In the genomic region with DNA sequence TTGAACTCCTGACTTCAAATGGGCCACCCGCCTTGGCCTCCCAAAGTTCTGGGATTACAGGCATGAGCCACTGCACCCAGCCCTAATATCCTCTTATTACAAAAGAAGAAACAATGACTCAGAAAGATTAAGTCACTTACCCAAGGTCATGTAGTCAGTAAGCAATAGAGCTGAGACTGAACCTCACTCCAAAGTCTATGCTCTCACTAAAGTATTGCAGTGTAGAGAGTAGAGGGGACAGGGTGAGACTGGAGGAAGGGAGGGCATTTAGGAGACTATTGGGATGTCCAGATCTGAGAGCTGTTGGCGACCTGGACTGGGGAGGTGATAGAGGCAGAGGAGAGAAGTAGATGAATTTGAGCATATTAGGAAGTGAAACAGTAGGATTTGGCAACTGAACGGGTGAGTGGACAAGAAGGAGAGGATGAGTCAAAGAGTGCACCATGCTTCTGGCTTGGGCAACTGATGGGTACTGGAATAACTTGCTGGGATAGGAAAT, we compare ENCODE assay signal across 9 cellular contexts. TPM values are rescaled to one million over a fixed set of nuclear protein-coding genes. Genes with fewer than 3 reads are reported as not detected.
DNase-seq lines count a peak whose midpoint lies in the region; ATAC-seq and TF ChIP-seq lines count a peak whose summit lies in the region.
"Had no signal": no experiment of that assay in that cellular context is flagged by ENCODE, and none has a peak within 500 bp of the region (broad histone marks: within the 10 kb centered on the region; RNA-seq: fewer than 3 reads in every experiment).

No MANE protein-coding gene starts in this region.

- peaks cover 59% of the 10 kb centered on the region for H3K36me3 Mint-ChIP-seq in activated CD4-positive, alpha-beta T cell treated with anti-CD3 and anti-CD28 coated beads, Interleukin-2, amount 10 ng/mL, durations not matched to agents 7 days and 5 days (ENCODE audit: low read depth)
- H3K36me3 Mint-ChIP-seq in stimulated activated memory B cell treated with anti-CD40 and anti-IgM and Interleukin-4, amounts not matched to agents 10 μg/mL and 1 μg/mL and 100 μg/mL, for 72 hours = peaks cover 5% of the 10 kb centered on the region

- H3K9me3 Mint-ChIP-seq in activated CD4-positive, alpha-beta T cell treated with anti-CD3 and anti-CD28 coated beads, Interleukin-2, amount 10 ng/mL, durations not matched to agents 7 days and 5 days = peaks cover 11% of the 10 kb centered on the region
- no peaks in the 10 kb centered on the region for H3K9me3 Mint-ChIP-seq in stimulated activated memory B cell treated with anti-CD40 and anti-IgM and Interleukin-4, amounts not matched to agents 10 μg/mL and 1 μg/mL and 100 μg/mL, for 72 hours

- H3K9me3 ChIP-seq in RWPE2 (ENCODE audit: severe bottlenecking) = no peaks in the 10 kb centered on the region

- CTCF ChIA-PET in activated CD4-positive, alpha-beta T cell treated with anti-CD3 and anti-CD28 coated beads, Interleukin-2, amount 10 ng/mL, durations not matched to agents 7 days and 5 days (lab: Charles Lee) = interaction anchor here (0.6 kb wide), 1 partner anchor 172 kb away, joined by 3 read pairs; no protein-coding TSS in a partner anchor

- H3K4me3 Mint-ChIP-seq in activated CD4-positive, alpha-beta T cell treated with anti-CD3 and anti-CD28 coated beads, Interleukin-2, amount 10 ng/mL, durations not matched to agents 7 days and 5 days = no peak overlapping the region
- H3K4me3 Mint-ChIP-seq in stimulated activated memory B cell treated with anti-CD40 and anti-IgM and Interleukin-4, amounts not matched to agents 10 μg/mL and 1 μg/mL and 100 μg/mL, for 72 hours = peak overlapping the region; percentile 34

- H3K4me3 ChIP-seq in RWPE2 (ENCODE audit: severe bottlenecking) = no peak overlapping the region

- POLR2A ChIA-PET in activated CD4-positive, alpha-beta T cell treated with anti-CD3 and anti-CD28 coated beads, Interleukin-2, amount 10 ng/mL, durations not matched to agents 7 days and 5 days (lab: Charles Lee) = no interaction called here

- peak; percentile 71; the same call in 2 of the 3 replicates for ATAC-seq in RWPE2 (ENCODE audit: low read depth)
- ATAC-seq in esophagus mucosa = peak; percentile 86
- ATAC-seq in stimulated activated memory B cell treated with anti-CD40 and anti-IgM and Interleukin-4, amounts not matched to agents 10 μg/mL and 1 μg/mL and 100 μg/mL, for 72 hours = peak; percentile 53

- no peak for TF ChIP-seq CTCF in RWPE2 (IDR thresholded peaks at IDR 0.05; ENCODE audit: poor library complexity, severe bottlenecking)
- TF ChIP-seq CTCF in GM10266 (IDR thresholded peaks at IDR 0.05; ENCODE audit: control insufficient read depth, insufficient read depth, low read depth, missing control alignments) = no peak

- no peaks in the 10 kb centered on the region for H3K27me3 ChIP-seq in RWPE2 (ENCODE audit: insufficient read depth, poor library complexity, severe bottlenecking)

- DNase-seq in activated CD4-positive, alpha-beta T cell treated with anti-CD3 and anti-CD28 coated beads, Interleukin-2, amount 10 ng/mL, durations not matched to agents 7 days and 5 days = no peak
- DNase-seq in activated CD4-positive, alpha-beta T cell treated with anti-CD3 and anti-CD28 coated beads for 48 hours = no peak
- no peak for DNase-seq in RWPE2 (ENCODE audit: low spot score)
- DNase-seq in GM10266 (ENCODE audit: extremely low spot score) = no peak
- DNase-seq in inferior parietal cortex (ENCODE audit: extremely low spot score) = no peak
- no peak for DNase-seq in stimulated activated naive CD4-positive, alpha-beta T cell treated with Interleukin-2 at 50 U/mL for 16 hours (lab: John Stamatoyannopoulos, UW)
- DNase-seq: stimulated activated CD4-positive, alpha-beta T cell treated with anti-CD3 and anti-CD28 coated beads, Interleukin-12 subunit alpha, Interleukin-12 subunit beta, amount 100 ng/mL, for 4 hours had no signal

- H3K36me3 ChIP-seq in RWPE2 (ENCODE audit: low read depth) = no peaks in the 10 kb centered on the region

- peak overlapping the region; percentile 76 for H3K27ac Mint-ChIP-seq in activated CD4-positive, alpha-beta T cell treated with anti-CD3 and anti-CD28 coated beads, Interleukin-2, amount 10 ng/mL, durations not matched to agents 7 days and 5 days
- peak overlapping the region; percentile 59 for H3K27ac Mint-ChIP-seq in stimulated activated memory B cell treated with anti-CD40 and anti-IgM and Interleukin-4, amounts not matched to agents 10 μg/mL and 1 μg/mL and 100 μg/mL, for 72 hours

- H3K4me1 ChIP-seq in RWPE2 (ENCODE audit: insufficient read depth, poor library complexity, severe bottlenecking) = peaks cover 13% of the 10 kb centered on the region

- no peaks in the 10 kb centered on the region for H3K27me3 Mint-ChIP-seq in activated CD4-positive, alpha-beta T cell treated with anti-CD3 and anti-CD28 coated beads, Interleukin-2, amount 10 ng/mL, durations not matched to agents 7 days and 5 days
- no peaks in the 10 kb centered on the region for H3K27me3 Mint-ChIP-seq in stimulated activated memory B cell treated with anti-CD40 and anti-IgM and Interleukin-4, amounts not matched to agents 10 μg/mL and 1 μg/mL and 100 μg/mL, for 72 hours

- H3K4me1 Mint-ChIP-seq in activated CD4-positive, alpha-beta T cell treated with anti-CD3 and anti-CD28 coated beads, Interleukin-2, amount 10 ng/mL, durations not matched to agents 7 days and 5 days = peaks cover 35% of the 10 kb centered on the region
- H3K4me1 Mint-ChIP-seq in stimulated activated memory B cell treated with anti-CD40 and anti-IgM and Interleukin-4, amounts not matched to agents 10 μg/mL and 1 μg/mL and 100 μg/mL, for 72 hours = peaks cover 27% of the 10 kb centered on the region

- no peak overlapping the region for H3K27ac ChIP-seq in RWPE2 (ENCODE audit: poor library complexity, severe bottlenecking)

RNA-seq across cellular contexts. Expression of a gene that starts 11.8 kb away (rescaled TPM):
- total RNA-seq in activated CD4-positive, alpha-beta T cell treated with anti-CD3 and anti-CD28 coated beads, Interleukin-2, amount 10 ng/mL, durations not matched to agents 7 days and 5 days = 10 to 100 TPM; 19.8 to 21.4 TPM
- 4.1 TPM for total RNA-seq in esophagus mucosa
